ENCODE assay signal across 7 cellular contexts in genomic region chr6:98833101-98834059, GRCh38. TPM values are rescaled to one million over a fixed set of nuclear protein-coding genes. Genes with fewer than 3 reads are reported as not detected.
DNase-seq lines count a peak whose midpoint lies in the region; ATAC-seq and TF ChIP-seq lines count a peak whose summit lies in the region.

No MANE protein-coding gene starts in this region.

- H3K36me3 ChIP-seq in HUES64 (ENCODE audit: insufficient read depth, low read length) = no peaks in the 10 kb centered on the region
- H3K36me3 ChIP-seq in SK-N-SH (replicated peaks in 1 of 2; ENCODE audit: control insufficient read depth in 1 of 2, insufficient read depth in 2 of 2, low read length in 1 of 2) = no peaks in the 10 kb centered on the region
- H3K36me3 ChIP-seq in endocrine pancreas (ENCODE audit: control insufficient read depth, insufficient read depth, low read length) = no peaks in the 10 kb centered on the region
- H3K36me3 ChIP-seq in tibial nerve = no peaks in the 10 kb centered on the region

- H3K9me3 ChIP-seq in HUES64 (ENCODE audit: insufficient read depth, low read depth, low read length) = no peaks in the 10 kb centered on the region
- no peaks in the 10 kb centered on the region for H3K9me3 ChIP-seq in SK-N-SH
- H3K9me3 ChIP-seq in endocrine pancreas (ENCODE audit: control insufficient read depth, low read length) = no peaks in the 10 kb centered on the region
- H3K9me3 ChIP-seq in tibial nerve = no peaks in the 10 kb centered on the region

- peak overlapping the region; percentile 77 for H2AFZ ChIP-seq in SK-N-SH (ENCODE audit: low read depth)

- TF ChIP-seq RAD21 in SK-N-SH (IDR thresholded peaks at IDR 0.05; ENCODE audit: low read length) = peak; percentile 32; the same call in 1 of the 2 replicates

- H3K4me3 Mint-ChIP-seq in mesothelial cell of epicardium = peak overlapping the region; percentile 68

- peak overlapping the region; percentile 33 for H3K27ac Mint-ChIP-seq in mesothelial cell of epicardium

- H3K27ac ChIP-seq in HUES64 (ENCODE audit: low read depth, low read length) = no peak overlapping the region
- H3K27ac ChIP-seq in SK-N-SH (ENCODE audit: low read depth in 2 of 2, low read length in 1 of 2) = peak overlapping the region; percentile 55 to 84
- H3K27ac ChIP-seq in tibial nerve = peak overlapping the region; percentile 61 to 90 (median 80)

- H3K4me1 ChIP-seq in HUES64 (ENCODE audit: insufficient read depth, low read length) = peaks cover 59% of the 10 kb centered on the region
- H3K4me1 ChIP-seq in SK-N-SH (ENCODE audit: control insufficient read depth in 1 of 2, insufficient read depth in 2 of 2, low read depth in 1 of 2, low read length in 1 of 2) = peaks cover 0 to 37% of the 10 kb centered on the region in 2 experiments; a peak in 2 of 4 replicates
- no peaks in the 10 kb centered on the region for H3K4me1 ChIP-seq in endocrine pancreas (ENCODE audit: control insufficient read depth, insufficient read depth, low read length)
- H3K4me1 ChIP-seq in tibial nerve = peaks cover 0 to 57% (median 23%) of the 10 kb centered on the region in 4 donors

- peak overlapping the region; percentile 55 for H3K4me3 ChIP-seq in HUES64 (ENCODE audit: low read length)
- peak overlapping the region; percentile 60 to 69 for H3K4me3 ChIP-seq in SK-N-SH (ENCODE audit: low read depth in 2 of 2, low read length in 1 of 2)
- peak overlapping the region; percentile 64 for H3K4me3 ChIP-seq in endocrine pancreas (ENCODE audit: control insufficient read depth, insufficient read depth, low read length)
- peak overlapping the region; percentile 38 to 67 (median 59) for H3K4me3 ChIP-seq in tibial nerve

- peaks cover 37% of the 10 kb centered on the region for H3K4me1 Mint-ChIP-seq in mesothelial cell of epicardium

- DNase-seq in GM10248 (ENCODE audit: extremely low spot score) (peak; percentile 43), SK-N-SH (peak; percentile 80), mesothelial cell of epicardium (ENCODE audit: low spot score in 2 of 2, unreplicated experiment in 2 of 2) (peak; percentile 20 to 58), tibial nerve (ENCODE audit: low spot score in 2 of 2) (no peak)

- peaks cover 97% of the 10 kb centered on the region for H3K27me3 Mint-ChIP-seq in mesothelial cell of epicardium (ENCODE audit: low read depth)

- peak overlapping the region; percentile 91 for H3K4me2 ChIP-seq in SK-N-SH

- no peaks in the 10 kb centered on the region; the same call in 1 of the 2 replicates for H4K20me1 ChIP-seq in SK-N-SH (ENCODE audit: insufficient read depth)

- H3K79me2 ChIP-seq in SK-N-SH (ENCODE audit: insufficient read depth) = peaks cover 10% of the 10 kb centered on the region

- H3K27me3 ChIP-seq in HUES64 (ENCODE audit: insufficient read depth, low read length) (peaks cover 96% of the 10 kb centered on the region), SK-N-SH (ENCODE audit: insufficient read depth) (no peaks in the 10 kb centered on the region), endocrine pancreas (ENCODE audit: control insufficient read depth, insufficient read depth, low read length) (peaks cover 26% of the 10 kb centered on the region), tibial nerve (peaks cover 0 to 88% of the 10 kb centered on the region in 2 donors)

- no peak for TF ChIP-seq CTCF in GM10248 (IDR thresholded peaks at IDR 0.05; ENCODE audit: control extremely low read depth, extremely low read depth, low read depth, missing control alignments)
- TF ChIP-seq CTCF in SK-N-SH (IDR thresholded peaks at IDR 0.05) = peak; percentile 18; the same call in 1 of the 2 replicates
- no peak for TF ChIP-seq CTCF in mesothelial cell of epicardium (IDR thresholded peaks at IDR 0.05; ENCODE audit: unreplicated experiment)
- TF ChIP-seq CTCF in tibial nerve (IDR thresholded peaks at IDR 0.05) = peak in 2 of 5 experiments; percentile 15 to 21

- H3F3A ChIP-seq in SK-N-SH (replicated peaks; ENCODE audit: insufficient read depth) = peaks cover 24% of the 10 kb centered on the region

- H3K9me3 Mint-ChIP-seq in mesothelial cell of epicardium = no peaks in the 10 kb centered on the region

- WGBS in HUES64 = under 1% methylated on average over 65 of the region's 66 CpGs
- 2% methylated on average over 24 of the region's 66 CpGs for WGBS in SK-N-SH (ENCODE audit: low lambda C conversion rate)
- 0 to 1% methylated on average over 29 to 53 of the region's 66 CpGs for WGBS in tibial nerve, 2 donors

- ATAC-seq in HG02610 (IDR thresholded peaks at IDR 0.05; ENCODE audit: unreplicated experiment) = no peak

- H3K9me2 ChIP-seq in SK-N-SH = no peaks in the 10 kb centered on the region

- no peaks in the 10 kb centered on the region for H3K36me3 Mint-ChIP-seq in mesothelial cell of epicardium

- CTCF ChIA-PET in GM10248 (lab: Yijun Ruan, JAX) (interaction anchor here (1.1 kb wide), 2 partner anchors 14 to 1336 kb away, joined by 3 read pairs; no protein-coding TSS in a partner anchor), SK-N-SH (lab: Yijun Ruan, JAX) (interaction anchor here (0.6 to 2.1 kb wide), 10 partner anchors 8 to 1132 kb away, joined by 3 to 6 read pairs (median 3); no protein-coding TSS in a partner anchor)

- TF ChIP-seq EP300 in SK-N-SH (IDR thresholded peaks at IDR 0.05; ENCODE audit: borderline replicate concordance in 1 of 2, low read depth in 1 of 2, low read length in 1 of 2) (no peak), tibial nerve (IDR thresholded peaks at IDR 0.05) (no peak)

- H3K9ac ChIP-seq in HUES64 (ENCODE audit: low read depth, low read length) (no peak overlapping the region), SK-N-SH (peak overlapping the region; percentile 50; the same call in 1 of the 2 replicates), endocrine pancreas (ENCODE audit: control insufficient read depth, insufficient read depth, low read length) (no peak overlapping the region)

- no peak for TF ChIP-seq POLR2A in tibial nerve (IDR thresholded peaks at IDR 0.05)

- POLR2A ChIA-PET in GM10248 (lab: Yijun Ruan, JAX) (no interaction called here), SK-N-SH (lab: Yijun Ruan, JAX) (no interaction called here)

TF ChIP-seq in SK-N-SH, 30 proteins besides CTCF, POLR2A, EP300 and RAD21:
- TF ChIP-seq RCOR1 (IDR thresholded peaks at IDR 0.05; ENCODE audit: low read length) (no peak), MXI1 (IDR thresholded peaks at IDR 0.05; ENCODE audit: low read depth, low read length) (peak; percentile 52; the same call in 1 of the 2 replicates)

RNA-seq across cellular contexts. Expression of gene POU3F2, which starts 1.0 kb away (rescaled TPM):
- 7.3 TPM for polyA plus RNA-seq in HUES64 (2013, experiment 1 of 2)
- 16.2 TPM for polyA plus RNA-seq in HUES64 (2013, experiment 2 of 2)
- 0.93 and 1.0 TPM in 2 replicates for polyA plus RNA-seq in SK-N-SH (2012; rRNA removed)
- 0.92 and 1.1 TPM in 2 replicates for polyA plus RNA-seq in SK-N-SH (2012; cell fraction: cytosol; rRNA removed)
- polyA plus RNA-seq in SK-N-SH (2012; cell fraction: nucleus; rRNA removed) = 0.89 and 1.0 TPM in 2 replicates
- total RNA-seq in mesothelial cell of epicardium (not detected in 3 replicates), tibial nerve (1 to 10 TPM; 1.8 to 4.4 (median 3.6) TPM)

Comparison
In these comparisons a context has a peak if more than half of its experiments do, and no peak if none do; other contexts are left out.
1. DNase-seq: peak in GM10248 (single experiment), SK-N-SH (single experiment) and mesothelial cell of epicardium (2 of 2); none in tibial nerve (0 of 2).
2. Peak in every context shown above with its lines, with median percentiles within 50 percentile points of each other: H3K4me3 ChIP-seq.